Comparison of ENCODE assay signal across 8 cellular contexts in the genomic region with DNA sequence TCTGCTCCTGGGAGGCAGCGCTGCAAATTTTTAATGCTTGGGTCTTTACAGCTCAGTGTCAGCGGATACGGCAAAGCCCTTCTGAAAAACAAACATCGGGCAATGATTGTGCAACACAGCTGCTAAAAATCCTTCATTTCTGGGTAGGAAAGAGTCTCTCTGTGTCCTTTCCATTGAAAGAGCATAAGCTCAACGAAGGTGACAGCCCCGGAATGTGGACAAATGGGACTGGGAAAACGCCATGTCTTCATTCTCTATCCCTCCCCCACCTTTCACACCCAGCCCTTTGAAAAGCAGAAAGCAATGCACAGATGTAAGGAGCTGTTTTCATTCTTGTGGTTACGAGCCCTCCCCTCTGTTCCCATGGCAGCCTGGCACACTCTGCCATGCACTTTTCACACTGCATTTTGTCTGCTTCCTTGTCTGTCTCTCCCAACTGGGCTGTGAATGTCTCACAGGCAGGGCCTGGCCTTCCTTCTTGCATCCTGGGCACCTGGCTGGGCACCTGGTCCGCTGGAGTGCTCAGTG. TPM values are rescaled to one million over a fixed set of nuclear protein-coding genes. Genes with fewer than 3 reads are reported as not detected.
A peak's percentile ranks its signal among the peaks of the same experiment; 100 is the strongest.
DNase-seq lines count a peak whose midpoint lies in the region; ATAC-seq and TF ChIP-seq lines count a peak whose summit lies in the region.

No MANE protein-coding gene starts in this region.

- no peak overlapping the region for H3K4me3 ChIP-seq in epithelial cell of esophagus (ENCODE audit: low read length)
- H3K4me3 ChIP-seq in skeletal muscle cell (ENCODE audit: low read depth, low read length): no peak overlapping the region

- DNase-seq in NCI-H1417 (lab: John Stamatoyannopoulos, UW) (peak; percentile 42 to 66 (median 52)), NCI-H1417 treated with DMSO at 0.1 percent for 48 hours (lab: John Stamatoyannopoulos, UW) (no peak), NCI-H510A treated with DMSO at 0.1 percent for 48 hours (lab: John Stamatoyannopoulos, UW) (peak; percentile 64), epithelial cell of esophagus (ENCODE audit: low read depth) (peak; percentile 38), skeletal muscle cell (ENCODE audit: low read depth) (peak; percentile 31), GM13976 (ENCODE audit: low spot score) (no peak), cerebellum (ENCODE audit: low spot score) (no peak)

- in situ Hi-C loops in GM13976 (cut with MboI; ENCODE audit: low sequenced_read_pairs, unreplicated experiment): no loop called here

- ATAC-seq in HG03196 (IDR thresholded peaks at IDR 0.05; ENCODE audit: unreplicated experiment): no peak

- no peak for TF ChIP-seq CTCF in epithelial cell of esophagus (IDR thresholded peaks at IDR 0.05; ENCODE audit: insufficient read depth, low read depth, low read length, missing control alignments)
- TF ChIP-seq CTCF in GM13976 (IDR thresholded peaks at IDR 0.05; ENCODE audit: borderline replicate concordance, control extremely low read depth, extremely low read depth, insufficient read depth, missing control alignments): no peak

RNA-seq across cellular contexts. Expression of gene TMEM177, which starts 16.1 kb away (rescaled TPM):
- 8.6 TPM for total RNA-seq in cerebellum

Comparison
In these comparisons a context has a peak if more than half of its experiments do, and no peak if none do; other contexts are left out.
1. DNase-seq: peak in NCI-H1417 (3 of 3), NCI-H510A treated with DMSO at 0.1 percent for 48 hours (single experiment), epithelial cell of esophagus (single experiment) and skeletal muscle cell (single experiment); none in NCI-H1417 treated with DMSO at 0.1 percent for 48 hours (single experiment), GM13976 (single experiment) and cerebellum (single experiment).